22 cellular contexts compared by ENCODE assay signal in genomic region chr6:8192067-8192466, GRCh38.
"Had no signal": no experiment of that assay in that cellular context is flagged by ENCODE, and none has a peak within 500 bp of the region (broad histone marks: within the 10 kb centered on the region; RNA-seq: fewer than 3 reads in every experiment).

No MANE protein-coding gene starts in this region.

- H3K27me3 ChIP-seq: body of pancreas, hepatocyte, tibial artery, uterus had no signal

- H3K9me3 ChIP-seq: body of pancreas, psoas muscle, tibial artery, uterus had no signal

- H3K27ac Mint-ChIP-seq: activated CD4-positive, alpha-beta T cell treated with anti-CD3 and anti-CD28 coated beads for 36 hours; activated naive CD8-positive, alpha-beta T cell; naive B cell had no signal

- H3K4me1 Mint-ChIP-seq: activated CD4-positive, alpha-beta T cell treated with anti-CD3 and anti-CD28 coated beads for 36 hours; naive B cell had no signal

- ATAC-seq: activated CD4-positive, alpha-beta T cell treated with anti-CD3 and anti-CD28 coated beads for 36 hours; body of pancreas; left lobe of liver; psoas muscle; right cardiac atrium; stimulated activated naive CD8-positive, alpha-beta T cell treated with anti-CD3 and anti-CD28 coated beads, Interleukin-15, Interleukin-2, amounts not matched to agents 100 U/mL and 50 U/mL, for 24 hours had no signal

- H3K4me3 Mint-ChIP-seq: activated CD4-positive, alpha-beta T cell treated with anti-CD3 and anti-CD28 coated beads for 36 hours; activated naive CD8-positive, alpha-beta T cell; naive B cell; neural crest cell had no signal

- H3K36me3 Mint-ChIP-seq: activated naive CD8-positive, alpha-beta T cell; naive B cell had no signal

- H3K4me1 ChIP-seq: body of pancreas, psoas muscle, uterus had no signal

- H3K27ac ChIP-seq: body of pancreas, dorsolateral prefrontal cortex, epithelial cell of prostate, hepatocyte, psoas muscle, tibial artery, uterus had no signal

- DNase-seq: activated CD4-positive, alpha-beta T cell treated with anti-CD3 and anti-CD28 coated beads for 36 hours; activated CD4-positive, alpha-beta T cell treated with anti-CD3 and anti-CD28 coated beads, Interleukin-2, amount 50 U/mL, for 48 hours; activated T-cell treated with anti-CD3 and anti-CD28 coated beads for 4 hours; amniotic stem cell; body of pancreas; dorsolateral prefrontal cortex; foreskin fibroblast; kidney; naive B cell; psoas muscle; right cardiac atrium; stimulated activated CD4-positive, alpha-beta T cell treated with anti-CD3 and anti-CD28 coated beads, Interleukin-2, amount 100 ng/mL, for 24 hours; stimulated activated naive CD8-positive, alpha-beta T cell treated with anti-CD3 and anti-CD28 coated beads, Interleukin-15, Interleukin-2, amounts not matched to agents 100 U/mL and 50 U/mL, for 24 hours; substantia nigra; T-helper 2 cell; tibial artery; uterus had no signal

- H3K4me3 ChIP-seq: body of pancreas, dorsolateral prefrontal cortex, hepatocyte, psoas muscle, tibial artery, uterus had no signal

- H3K36me3 ChIP-seq: tibial artery, uterus had no signal
